27 cellular contexts compared by ENCODE assay signal in genomic region chr5:58363850-58364249, GRCh38.
"Had no signal": no experiment of that assay in that cellular context is flagged by ENCODE, and none has a peak within 500 bp of the region (broad histone marks: within the 10 kb centered on the region; RNA-seq: fewer than 3 reads in every experiment).

No MANE protein-coding gene starts in this region.

- H3K36me3 ChIP-seq: stomach, suprapubic skin, thoracic aorta, thyroid gland, tibial artery, tibial nerve, transverse colon, upper lobe of left lung, upper lobe of right lung, uterus, vagina had no signal

- H3K9me3 Mint-ChIP-seq: stimulated activated naive B cell treated with anti-CD40 and anti-IgM and Interleukin-4, amounts not matched to agents 10 μg/mL and 1 μg/mL and 100 μg/mL, for 72 hours; stimulated activated naive CD8-positive, alpha-beta T cell treated with anti-CD3 and anti-CD28 coated beads, Interleukin-15, amount 100 ng/mL, for 72 hours; stimulated activated naive CD8-positive, alpha-beta T cell treated with anti-CD3 and anti-CD28 coated beads, Interleukin-15, Interleukin-2, amounts not matched to agents 100 ng/mL and 50 ng/mL, for 24 hours had no signal

- H3K36me3 Mint-ChIP-seq: stimulated activated effector memory CD8-positive, alpha-beta T cell treated with anti-CD3 and anti-CD28 coated beads, Interleukin-12 subunit alpha, Interleukin-12 subunit beta, amount 100 ng/mL, for 72 hours; stimulated activated memory B cell treated with anti-CD40 and anti-IgM and Interleukin-4, amounts not matched to agents 10 μg/mL and 1 μg/mL and 100 μg/mL, for 72 hours; stimulated activated naive B cell treated with anti-CD40 and anti-IgM and Interleukin-4, amounts not matched to agents 10 μg/mL and 1 μg/mL and 100 μg/mL, for 72 hours had no signal

- H3K27me3 ChIP-seq: stomach, suprapubic skin, testis, thyroid gland, tibial artery, tibial nerve, transverse colon, upper lobe of left lung, upper lobe of right lung, uterus, vagina had no signal

- ATAC-seq: stimulated activated effector memory CD8-positive, alpha-beta T cell treated with anti-CD3 and anti-CD28 coated beads, Interleukin-12 subunit alpha, Interleukin-12 subunit beta, amount 100 ng/mL, for 72 hours; stimulated activated memory B cell treated with anti-CD40 and anti-IgM and Interleukin-4, amounts not matched to agents 10 μg/mL and 1 μg/mL and 100 μg/mL, for 72 hours; stimulated activated naive B cell treated with anti-CD40 and anti-IgM and Interleukin-4, amounts not matched to agents 10 μg/mL and 1 μg/mL and 100 μg/mL, for 72 hours; stimulated activated naive CD8-positive, alpha-beta T cell treated with anti-CD3 and anti-CD28 coated beads, Interleukin-15, amount 100 ng/mL, for 72 hours; stimulated activated naive CD8-positive, alpha-beta T cell treated with anti-CD3 and anti-CD28 coated beads, Interleukin-15, Interleukin-2, amounts not matched to agents 100 U/mL and 50 U/mL, for 24 hours; upper lobe of right lung had no signal

- H3K4me1 Mint-ChIP-seq: stimulated activated effector memory CD8-positive, alpha-beta T cell treated with anti-CD3 and anti-CD28 coated beads, Interleukin-12 subunit alpha, Interleukin-12 subunit beta, amount 100 ng/mL, for 72 hours; stimulated activated memory B cell treated with anti-CD40 and anti-IgM and Interleukin-4, amounts not matched to agents 10 μg/mL and 1 μg/mL and 100 μg/mL, for 72 hours; stimulated activated naive B cell treated with anti-CD40 and anti-IgM and Interleukin-4, amounts not matched to agents 10 μg/mL and 1 μg/mL and 100 μg/mL, for 72 hours; stimulated activated naive CD8-positive, alpha-beta T cell treated with anti-CD3 and anti-CD28 coated beads, Interleukin-15, amount 100 ng/mL, for 72 hours had no signal

- H3K27me3 Mint-ChIP-seq: stimulated activated memory B cell treated with anti-CD40 and anti-IgM and Interleukin-4, amounts not matched to agents 10 μg/mL and 1 μg/mL and 100 μg/mL, for 72 hours; stimulated activated naive CD8-positive, alpha-beta T cell treated with anti-CD3 and anti-CD28 coated beads, Interleukin-15, amount 100 ng/mL, for 72 hours; stimulated activated naive CD8-positive, alpha-beta T cell treated with anti-CD3 and anti-CD28 coated beads, Interleukin-15, Interleukin-2, amounts not matched to agents 100 ng/mL and 50 ng/mL, for 24 hours had no signal

- H3K4me1 ChIP-seq: stomach, suprapubic skin, testis, tibial artery, tibial nerve, transverse colon, upper lobe of left lung, upper lobe of right lung, uterus, vagina had no signal

- DNase-seq: stimulated activated CD4-positive, alpha-beta T cell treated with anti-CD3 and anti-CD28 coated beads, Interleukin-2, amount 100 ng/mL, for 48 hours; stimulated activated CD4-positive, alpha-beta T cell treated with anti-CD3 and anti-CD28 coated beads, Interleukin-4, amount 100 ng/mL, for 1 hour; stimulated activated CD4-positive, alpha-beta T cell treated with anti-CD3 and anti-CD28 coated beads, Interleukin-4, amount 100 ng/mL, for 24 hours; stimulated activated CD4-positive, alpha-beta T cell treated with anti-CD3 and anti-CD28 coated beads, Interleukin-4, amount 100 ng/mL, for 4 hours; stimulated activated CD8-positive, alpha-beta memory T cell treated with anti-CD3 and anti-CD28 coated beads, Interleukin-4, amount 100 ng/mL, for 48 hours; stimulated activated naive B cell treated with anti-CD40 and anti-IgM and Interleukin-4, amounts not matched to agents 10 μg/mL and 1 μg/mL and 100 μg/mL, for 72 hours; stimulated activated naive CD4-positive, alpha-beta T cell; stimulated activated naive CD4-positive, alpha-beta T cell treated with Interleukin-2 at 50 U/mL for 16 hours; stimulated activated naive CD8-positive, alpha-beta T cell treated with anti-CD3 and anti-CD28 coated beads, Interleukin-15, amount 100 ng/mL, for 72 hours; stimulated activated naive CD8-positive, alpha-beta T cell treated with anti-CD3 and anti-CD28 coated beads, Interleukin-15, Interleukin-2, amounts not matched to agents 100 U/mL and 50 U/mL, for 24 hours; stomach; substantia nigra; testis; thyroid gland; tibial artery; transverse colon; trophoblast cell; upper lobe of left lung; upper lobe of right lung; uterus had no signal

- H3K27ac Mint-ChIP-seq: stimulated activated effector memory CD8-positive, alpha-beta T cell treated with anti-CD3 and anti-CD28 coated beads, Interleukin-12 subunit alpha, Interleukin-12 subunit beta, amount 100 ng/mL, for 72 hours; stimulated activated memory B cell treated with anti-CD40 and anti-IgM and Interleukin-4, amounts not matched to agents 10 μg/mL and 1 μg/mL and 100 μg/mL, for 72 hours; stimulated activated naive B cell treated with anti-CD40 and anti-IgM and Interleukin-4, amounts not matched to agents 10 μg/mL and 1 μg/mL and 100 μg/mL, for 72 hours; stimulated activated naive CD8-positive, alpha-beta T cell treated with anti-CD3 and anti-CD28 coated beads, Interleukin-15, amount 100 ng/mL, for 72 hours; stimulated activated naive CD8-positive, alpha-beta T cell treated with anti-CD3 and anti-CD28 coated beads, Interleukin-15, Interleukin-2, amounts not matched to agents 100 ng/mL and 50 ng/mL, for 24 hours had no signal

- H3K27ac ChIP-seq: stomach, suprapubic skin, testis, thoracic aorta, thyroid gland, tibial artery, tibial nerve, transverse colon, upper lobe of left lung, upper lobe of right lung, uterus, vagina had no signal

- H3K4me3 Mint-ChIP-seq: stimulated activated effector memory CD8-positive, alpha-beta T cell treated with anti-CD3 and anti-CD28 coated beads, Interleukin-12 subunit alpha, Interleukin-12 subunit beta, amount 100 ng/mL, for 72 hours; stimulated activated memory B cell treated with anti-CD40 and anti-IgM and Interleukin-4, amounts not matched to agents 10 μg/mL and 1 μg/mL and 100 μg/mL, for 72 hours; stimulated activated naive B cell treated with anti-CD40 and anti-IgM and Interleukin-4, amounts not matched to agents 10 μg/mL and 1 μg/mL and 100 μg/mL, for 72 hours; stimulated activated naive CD8-positive, alpha-beta T cell treated with anti-CD3 and anti-CD28 coated beads, Interleukin-15, amount 100 ng/mL, for 72 hours; stimulated activated naive CD8-positive, alpha-beta T cell treated with anti-CD3 and anti-CD28 coated beads, Interleukin-15, Interleukin-2, amounts not matched to agents 100 ng/mL and 50 ng/mL, for 24 hours had no signal

- H3K4me3 ChIP-seq: stomach, suprapubic skin, testis, thoracic aorta, thyroid gland, tibial artery, tibial nerve, transverse colon, upper lobe of left lung, upper lobe of right lung, uterus, vagina had no signal

- H3K9me3 ChIP-seq: stomach, suprapubic skin, testis, thoracic aorta, thyroid gland, tibial artery, tibial nerve, transverse colon, upper lobe of left lung, upper lobe of right lung, uterus, vagina had no signal
